ENCODE assay signal across 11 cellular contexts in genomic region chr2:715038-715437, GRCh38. TPM values are rescaled to one million over a fixed set of nuclear protein-coding genes. Genes with fewer than 3 reads are reported as not detected.
DNase-seq lines count a peak whose midpoint lies in the region; ATAC-seq and TF ChIP-seq lines count a peak whose summit lies in the region.
"Had no signal": no experiment of that assay in that cellular context is flagged by ENCODE, and none has a peak within 500 bp of the region (broad histone marks: within the 10 kb centered on the region; RNA-seq: fewer than 3 reads in every experiment).

No MANE protein-coding gene starts in this region.

- H3K36me3 ChIP-seq in HEK293 (ENCODE audit: control insufficient read depth in 2 of 2, insufficient read depth in 1 of 2, low read length in 2 of 2): no peaks in the 10 kb centered on the region
- H3K36me3 ChIP-seq in OCI-LY7 (ENCODE audit: insufficient read depth, low read length): no peaks in the 10 kb centered on the region
- no peaks in the 10 kb centered on the region for H3K36me3 ChIP-seq in psoas muscle (ENCODE audit: insufficient read depth in 1 of 2, low read depth in 1 of 2)
- H3K36me3 ChIP-seq: MG63 had no signal

- H3K9me3 ChIP-seq in HEK293 (ENCODE audit: control insufficient read depth, insufficient read depth, low read depth, low read length): no peaks in the 10 kb centered on the region
- H3K9me3 ChIP-seq in OCI-LY7 (ENCODE audit: low read length): no peaks in the 10 kb centered on the region
- no peaks in the 10 kb centered on the region for H3K9me3 ChIP-seq in psoas muscle
- H3K9me3 ChIP-seq: MG63 had no signal

- no peak for TF ChIP-seq CTCF in HEK293 (tag by site-specific recombination; IDR thresholded peaks at IDR 0.05)
- no peak for TF ChIP-seq CTCF in OCI-LY7 (conservative IDR thresholded peaks at IDR 0.05; ENCODE audit: low read length)
- TF ChIP-seq CTCF in psoas muscle (IDR thresholded peaks at IDR 0.05): no peak

- ATAC-seq in HG03095 (IDR thresholded peaks at IDR 0.05; ENCODE audit: unreplicated experiment): no peak
- no peak for ATAC-seq in psoas muscle

- H3K4me3 ChIP-seq in HEK293 (ENCODE audit: low read depth, low read length) (no peak overlapping the region), OCI-LY7 (ENCODE audit: low read depth, low read length, poor library complexity, severe bottlenecking) (no peak overlapping the region), psoas muscle (no peak overlapping the region)
- H3K4me3 ChIP-seq: MG63 had no signal

- no peak overlapping the region for H3K4me2 ChIP-seq in OCI-LY7 (ENCODE audit: low read length)
- H3K4me2 ChIP-seq: KMS-11 had no signal

- H3K9me2 ChIP-seq in OCI-LY7 (ENCODE audit: insufficient read depth, low read length): no peaks in the 10 kb centered on the region

- no TSS peak for BruUV-seq in OCI-LY7 (replicated peaks; lab: Mats Ljungman, UMichigan)

- CTCF ChIA-PET in HEK293 (lab: Yijun Ruan, JAX) (interaction anchor here (0.5 to 3.0 kb wide), 30 partner anchors 10 to 831 kb away, joined by 3 to 18 read pairs (median 3); no protein-coding TSS in a partner anchor), OCI-LY7 (lab: Charles Lee; ENCODE audit: unreplicated experiment) (interaction anchor here (0.5 kb wide), 1 partner anchor 45 kb away, joined by 4 read pairs; no protein-coding TSS in a partner anchor)

- H3K79me2 ChIP-seq in OCI-LY7 (ENCODE audit: insufficient read depth, low read depth, low read length): no peaks in the 10 kb centered on the region

- 62 to 67% (median 63%) methylated on average over 2 of the region's 2 CpGs for WGBS in psoas muscle, 3 donors

- no peaks in the 10 kb centered on the region for H4K20me1 ChIP-seq in OCI-LY7 (ENCODE audit: insufficient read depth, low read length)

- H3K4me1 ChIP-seq in HEK293 (ENCODE audit: control insufficient read depth, insufficient read depth, low read length) (no peaks in the 10 kb centered on the region), OCI-LY7 (ENCODE audit: insufficient read depth, low read length, poor library complexity, severe bottlenecking) (peaks cover 5% of the 10 kb centered on the region), psoas muscle (no peaks in the 10 kb centered on the region)

- intact Hi-C loops in OCI-LY7 (cut with micrococcal nuclease; ENCODE audit: unreplicated experiment) (loop anchor here (10.0 kb wide), 1 partner anchor 830 kb away; no protein-coding TSS in a partner anchor), psoas muscle (cut with DNase I) (loop anchor here (10.0 kb wide), 1 partner anchor 830 kb away; no protein-coding TSS in a partner anchor)

- H3K27ac ChIP-seq in HEK293 (ENCODE audit: extremely low read depth, low read depth, low read length) (no peak overlapping the region), OCI-LY7 (ENCODE audit: low read depth, low read length, poor library complexity, severe bottlenecking) (no peak overlapping the region), psoas muscle (no peak overlapping the region)
- H3K27ac ChIP-seq: KMS-11 had no signal

- peak; percentile 11 for DNase-seq in NCI-H510A treated with DMSO at 0.1 percent for 48 hours (lab: John Stamatoyannopoulos, UW)
- DNase-seq in NCI-H510A (lab: John Stamatoyannopoulos, UW): no peak
- no peak for DNase-seq in OCI-LY7 (ENCODE audit: low spot score)
- no peak for DNase-seq in stimulated activated CD4-positive, alpha-beta T cell treated with anti-CD3 and anti-CD28 coated beads, Interleukin-4, amount 100 ng/mL, for 24 hours
- no peak for DNase-seq in T-helper 9 cell
- DNase-seq in psoas muscle: no peak
- DNase-seq: 8988T had no signal

- peaks cover 0 to 53% (median 0%) of the 10 kb centered on the region in 3 donors for H3K27me3 ChIP-seq in psoas muscle (ENCODE audit: insufficient read depth in 3 of 3, low read length in 2 of 3)
- H3K27me3 ChIP-seq: MG63 had no signal

- H2AFZ ChIP-seq in OCI-LY7 (ENCODE audit: low read length): peak overlapping the region; percentile 42; the same call in 1 of the 2 replicates

- POLR2A ChIA-PET in HEK293 (lab: Yijun Ruan, JAX): no interaction called here
- POLR2A ChIA-PET in OCI-LY7 (lab: Charles Lee): no interaction called here

TF ChIP-seq in HEK293, 187 proteins besides CTCF, POLR2A, EP300 and RAD21:
- TF ChIP-seq EGR2 (tag by site-specific recombination; IDR thresholded peaks at IDR 0.05; ENCODE audit: low read depth) (peak; percentile 54), GLIS1 (tag by site-specific recombination; IDR thresholded peaks at IDR 0.05) (peak; percentile 77), ZFHX2 (tag by site-specific recombination; conservative IDR thresholded peaks at IDR 0.05) (peak; percentile 55; the same call in 1 of the 2 replicates), ZNF324 (tag by site-specific recombination; IDR thresholded peaks at IDR 0.05) (no peak), ZIC2 (tag by site-specific recombination; IDR thresholded peaks at IDR 0.05) (peak; percentile 32; the same call in 1 of the 2 replicates)

RNA-seq across cellular contexts. Expression of gene TMEM18, which starts 37.8 kb away (rescaled TPM):
- 18.2 and 21.3 TPM in 2 replicates for total RNA-seq in OCI-LY7 (2014; rRNA removed; shearing (Covaris generic))
- total RNA-seq in OCI-LY7 (2022): 31.1 and 37.4 TPM in 2 replicates
- total RNA-seq in psoas muscle: 10 to 100 TPM; 13.3 to 22.6 (median 16.0) TPM
- polyA plus RNA-seq in psoas muscle: 10 to 100 TPM in 2 of 3 donors, 1 to 10 TPM in 1; 8.2 to 27.9 (median 18.1) TPM
